Comparison of ENCODE assay signal across 17 cellular contexts in the genomic region with DNA sequence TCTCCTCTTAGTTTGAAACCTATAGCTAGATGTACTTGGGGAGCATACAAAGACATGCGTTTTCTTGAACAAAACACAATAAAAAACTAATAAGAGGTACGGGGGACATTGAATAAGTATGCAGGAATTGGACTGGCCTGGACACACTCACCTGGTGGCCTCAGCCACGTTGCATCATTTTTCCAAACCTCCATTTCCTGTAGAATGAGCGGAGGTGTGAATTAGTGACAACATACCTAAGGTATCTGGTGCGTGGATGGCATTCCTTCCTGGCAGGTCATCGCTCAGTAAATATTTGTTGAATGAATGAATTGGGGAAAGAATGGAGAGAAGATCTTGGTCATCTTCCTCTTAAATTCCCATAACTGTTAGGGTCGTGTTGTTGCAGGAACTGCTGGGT.
DNase-seq lines count a peak whose midpoint lies in the region; ATAC-seq, FAIRE-seq and TF ChIP-seq lines count a peak whose summit lies in the region.
"Had no signal": no experiment of that assay in that cellular context is flagged by ENCODE, and none has a peak within 500 bp of the region (broad histone marks: within the 10 kb centered on the region; RNA-seq: fewer than 3 reads in every experiment).

No MANE protein-coding gene starts in this region.

- DNase-seq in ELF-1 (ENCODE audit: low read depth, low spot score): peak; percentile 56
- DNase-seq in M059J (ENCODE audit: low read depth): peak; percentile 70
- no peak for DNase-seq in H1 (ENCODE audit: low read depth in 1 of 2, low spot score in 2 of 2)
- peak; percentile 85 to 94 for DNase-seq in trophoblast cell
- DNase-seq in activated CD4-positive, alpha-beta T cell treated with anti-CD3 and anti-CD28 coated beads for 48 hours: no peak
- no peak for DNase-seq in NCI-H2081 treated with DMSO at 0.1 percent for 48 hours (lab: John Stamatoyannopoulos, UW)
- DNase-seq: activated CD4-positive, CD25-positive, alpha-beta regulatory T cell; activated CD8-positive, alpha-beta memory T cell treated with anti-CD3 and anti-CD28 coated beads, Interleukin-2, amount 10 ng/mL, durations not matched to agents 7 days and 5 days; activated naive CD4-positive, alpha-beta T cell; DND-41; dorsolateral prefrontal cortex; NCI-H526 treated with DMSO at 0.1 percent for 48 hours; retina; substantia nigra had no signal

- H3K23ac ChIP-seq in H1 (ENCODE audit: insufficient read length) (no peak overlapping the region), trophoblast cell (ENCODE audit: low read length) (no peak overlapping the region)

- no peak overlapping the region for H2BK15ac ChIP-seq in H1 (ENCODE audit: low read length)

- H3K9ac ChIP-seq in H1 (replicated peaks in 1 of 4; ENCODE audit: extremely low read depth in 1 of 4, low read depth in 3 of 4, low read length in 3 of 4): no peak overlapping the region
- no peak overlapping the region for H3K9ac ChIP-seq in trophoblast cell (ENCODE audit: low read length)
- H3K9ac ChIP-seq: BLaER1 treated with 17β-estradiol and CSF1 and Interleukin-3, amounts not matched to agents 10 nM and 100 nM had no signal

- H3K23me2 ChIP-seq in H1 (ENCODE audit: low read depth, low read length): no peaks in the 10 kb centered on the region

- H4K8ac ChIP-seq in H1 (ENCODE audit: extremely low read depth, insufficient read depth, low read length) (no peak overlapping the region), trophoblast cell (ENCODE audit: low read depth, low read length) (no peak overlapping the region)

- H3K27me3 ChIP-seq in H1 (replicated peaks in 1 of 4; ENCODE audit: control insufficient read depth in 3 of 4, extremely low read depth in 1 of 4, insufficient read depth in 3 of 4, low read length in 3 of 4) (no peaks in the 10 kb centered on the region), trophoblast cell (ENCODE audit: insufficient read depth, low read length) (no peaks in the 10 kb centered on the region)
- H3K27me3 ChIP-seq: BLaER1 treated with 17β-estradiol and CSF1 and Interleukin-3, amounts not matched to agents 10 nM and 100 nM had no signal

- no peaks in the 10 kb centered on the region for H3K36me3 ChIP-seq in H1 (ENCODE audit: control insufficient read depth in 2 of 4, insufficient read depth in 4 of 4, low read length in 3 of 4)
- H3K36me3 ChIP-seq in trophoblast cell (ENCODE audit: control insufficient read depth in 1 of 2, insufficient read depth in 2 of 2, low read length in 2 of 2): no peaks in the 10 kb centered on the region
- H3K36me3 ChIP-seq: BLaER1 treated with 17β-estradiol and CSF1 and Interleukin-3, amounts not matched to agents 10 nM and 100 nM had no signal

- no peaks in the 10 kb centered on the region for H3K79me1 ChIP-seq in H1 (ENCODE audit: low read depth, low read length)
- peaks cover 10% of the 10 kb centered on the region for H3K79me1 ChIP-seq in trophoblast cell (ENCODE audit: low read length)

- H2AK5ac ChIP-seq in H1 (ENCODE audit: low read depth, low read length) (no peak overlapping the region; the same call in 1 of the 2 replicates), trophoblast cell (ENCODE audit: low read length) (peak overlapping the region; percentile 40)

- H3K4me2 ChIP-seq in H1 (ENCODE audit: insufficient read depth in 1 of 2, low read depth in 2 of 2, low read length in 2 of 2) (no peak overlapping the region), trophoblast cell (ENCODE audit: low read length) (peak overlapping the region; percentile 34)
- H3K4me2 ChIP-seq: BLaER1 treated with 17β-estradiol and CSF1 and Interleukin-3, amounts not matched to agents 10 nM and 100 nM had no signal

- H3K4ac ChIP-seq in H1 (replicated peaks; ENCODE audit: insufficient read length, low read depth, low read length) (no peak overlapping the region), trophoblast cell (ENCODE audit: low read depth, low read length) (no peak overlapping the region)

- TF ChIP-seq RAD21 in H1 (IDR thresholded peaks at IDR 0.05 in 1 of 2, conservative IDR thresholded peaks at IDR 0.05 in 1 of 2; ENCODE audit: low read depth in 2 of 2, low read length in 2 of 2): no peak

- TF ChIP-seq EP300 in H1 (IDR thresholded peaks at IDR 0.05; ENCODE audit: borderline replicate concordance in 1 of 2, low read depth in 2 of 2, low read length in 2 of 2): no peak

- no peak overlapping the region for H3K18ac ChIP-seq in H1 (ENCODE audit: extremely low read depth, low read length)
- H3K18ac ChIP-seq in trophoblast cell (ENCODE audit: low read length): no peak overlapping the region

- 89% methylated on average over 7 of the region's 7 CpGs; no CpG with 5 or more reads in 1 of the 2 experiments for WGBS in H1 (ENCODE audit: extremely low coverage in 1 of 2, insufficient coverage in 1 of 2, insufficient read length in 1 of 2, insufficient replicate concordance in 2 of 2, low coverage in 1 of 2, low lambda C conversion rate in 2 of 2, missing lambda C conversion rate in 1 of 2), 2 experiments
- no CpG with 5 or more reads among the region's 7 CpGs for WGBS in trophoblast cell (ENCODE audit: extremely low coverage, insufficient coverage, insufficient read length)

- ATAC-seq in HG02610 (IDR thresholded peaks at IDR 0.05; ENCODE audit: unreplicated experiment): no peak
- ATAC-seq in GM21360 (IDR thresholded peaks at IDR 0.05; ENCODE audit: unreplicated experiment): no peak
- ATAC-seq: activated CD8-positive, alpha-beta memory T cell treated with anti-CD3 and anti-CD28 coated beads, Interleukin-2, amount 10 ng/mL, durations not matched to agents 7 days and 5 days had no signal

- H2BK20ac ChIP-seq in H1 (ENCODE audit: low read length): no peak overlapping the region

- no peak for TF ChIP-seq POLR2A in H1 (IDR thresholded peaks at IDR 0.05; ENCODE audit: control extremely low read depth in 1 of 2, low read depth in 2 of 2, low read length in 2 of 2)

- H3K79me2 ChIP-seq in H1 (ENCODE audit: control insufficient read depth in 1 of 2, insufficient read depth in 2 of 2, low read length in 2 of 2) (no peaks in the 10 kb centered on the region), trophoblast cell (ENCODE audit: control insufficient read depth, insufficient read depth, low read length, poor library complexity) (no peaks in the 10 kb centered on the region)

- no peak overlapping the region for H4K12ac ChIP-seq in trophoblast cell (ENCODE audit: low read depth, low read length)

- H4K91ac ChIP-seq in H1 (replicated peaks; ENCODE audit: insufficient read length, low read length) (no peak overlapping the region), trophoblast cell (ENCODE audit: low read depth, low read length) (peak overlapping the region; percentile 11)

- TF ChIP-seq CTCF in H1 (IDR thresholded peaks at IDR 0.05; ENCODE audit: control extremely low read depth in 1 of 3, insufficient read depth in 1 of 3, low read depth in 1 of 3, low read length in 3 of 3): no peak

- H4K20me1 ChIP-seq in H1 (replicated peaks in 1 of 2; ENCODE audit: control insufficient read depth in 1 of 2, insufficient read depth in 2 of 2, low read length in 2 of 2): no peaks in the 10 kb centered on the region
- H4K20me1 ChIP-seq: BLaER1 treated with 17β-estradiol and CSF1 and Interleukin-3, amounts not matched to agents 10 nM and 100 nM had no signal

- POLR2A ChIA-PET in H1 (lab: Charles Lee; ENCODE audit: partially characterized antibody): no interaction called here

- H2BK120ac ChIP-seq in H1 (replicated peaks; ENCODE audit: low read depth, low read length) (no peak overlapping the region), trophoblast cell (ENCODE audit: insufficient read depth, low read length, poor library complexity) (peak overlapping the region; percentile 20)

- no peak overlapping the region for H3K14ac ChIP-seq in H1 (ENCODE audit: insufficient read length)
- H3K14ac ChIP-seq in trophoblast cell (ENCODE audit: low read length): no peak overlapping the region

- no peak overlapping the region for H2AFZ ChIP-seq in H1 (ENCODE audit: low read length)
- no peak overlapping the region for H2AFZ ChIP-seq in trophoblast cell (ENCODE audit: insufficient read depth, low read length, poor library complexity)

- no peak overlapping the region for H2BK5ac ChIP-seq in H1 (ENCODE audit: low read depth, low read length)
- H2BK5ac ChIP-seq in trophoblast cell (ENCODE audit: low read depth, low read length, poor library complexity): no peak overlapping the region

- no peak overlapping the region for H3K27ac ChIP-seq in H1 (ENCODE audit: low read depth, low read length)
- no peak overlapping the region for H3K27ac ChIP-seq in trophoblast cell (ENCODE audit: low read depth, low read length)
- H3K27ac ChIP-seq: BLaER1 treated with 17β-estradiol and CSF1 and Interleukin-3, amounts not matched to agents 10 nM and 100 nM; dorsolateral prefrontal cortex had no signal

- FAIRE-seq in H1 (lab: Jason Lieb, UNC): no peak

- no peaks in the 10 kb centered on the region; a peak in 1 of 4 replicates for H3K9me3 ChIP-seq in H1 (ENCODE audit: insufficient read depth in 2 of 2, low read depth in 1 of 2, low read length in 1 of 2)
- peaks cover 1% of the 10 kb centered on the region for H3K9me3 ChIP-seq in trophoblast cell (ENCODE audit: insufficient read depth, low read depth, low read length)

- no peak overlapping the region for H3K56ac ChIP-seq in H1 (replicated peaks; ENCODE audit: insufficient read length, low read depth, low read length)

- CTCF ChIA-PET in H1 (lab: Charles Lee; ENCODE audit: partially characterized antibody): no interaction called here

- no peaks in the 10 kb centered on the region; a peak in 1 of 7 replicates for H3K4me1 ChIP-seq in H1 (replicated peaks in 1 of 4; ENCODE audit: control insufficient read depth in 3 of 4, insufficient read depth in 4 of 4, low read length in 3 of 4)
- H3K4me1 ChIP-seq in trophoblast cell (ENCODE audit: control insufficient read depth in 1 of 2, insufficient read depth in 2 of 2, low read length in 2 of 2): peaks cover 14 to 18% of the 10 kb centered on the region in 2 experiments
- H3K4me1 ChIP-seq: BLaER1 treated with 17β-estradiol and CSF1 and Interleukin-3, amounts not matched to agents 10 nM and 100 nM had no signal

- H4K5ac ChIP-seq in H1 (ENCODE audit: insufficient read length, low read depth, low read length): no peak overlapping the region

- H2BK12ac ChIP-seq in H1 (ENCODE audit: low read depth, low read length) (no peak overlapping the region; the same call in 1 of the 2 replicates), trophoblast cell (ENCODE audit: low read length) (no peak overlapping the region)

- no peak overlapping the region for H3K4me3 ChIP-seq in H1 (ENCODE audit: extremely low read depth in 1 of 4, insufficient read depth in 2 of 4, low read depth in 3 of 4, low read length in 4 of 4)
- H3K4me3 ChIP-seq in trophoblast cell (ENCODE audit: low read depth, low read length): no peak overlapping the region
- H3K4me3 ChIP-seq: BLaER1 treated with 17β-estradiol and CSF1 and Interleukin-3, amounts not matched to agents 10 nM and 100 nM; dorsolateral prefrontal cortex had no signal

TF ChIP-seq in H1, 55 proteins besides CTCF, POLR2A, EP300 and RAD21 (continues in another document):
- no peak for TF ChIP-seq BCL11A (IDR thresholded peaks at IDR 0.05; ENCODE audit: low read depth in 2 of 2, low read length in 2 of 2)
- TF ChIP-seq, protein P1, sequence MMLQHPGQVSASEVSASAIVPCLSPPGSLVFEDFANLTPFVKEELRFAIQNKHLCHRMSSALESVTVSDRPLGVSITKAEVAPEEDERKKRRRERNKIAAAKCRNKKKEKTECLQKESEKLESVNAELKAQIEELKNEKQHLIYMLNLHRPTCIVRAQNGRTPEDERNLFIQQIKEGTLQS (IDR thresholded peaks at IDR 0.05; ENCODE audit: insufficient read depth, low read depth, low read length): no peak

Comparison
In these comparisons a context has a peak if more than half of its experiments do, and no peak if none do; other contexts are left out.
1. DNase-seq: peak in ELF-1 (single experiment), M059J (single experiment) and trophoblast cell (2 of 2); none in H1 (0 of 2), activated CD4-positive, alpha-beta T cell treated with anti-CD3 and anti-CD28 coated beads for 48 hours (single experiment) and NCI-H2081 treated with DMSO at 0.1 percent for 48 hours (single experiment).